22 cellular contexts compared by ENCODE assay signal in genomic region chr13:100382787-100383186, GRCh38.
DNase-seq lines count a peak whose midpoint lies in the region; ATAC-seq and TF ChIP-seq lines count a peak whose summit lies in the region.
"Had no signal": no experiment of that assay in that cellular context is flagged by ENCODE, and none has a peak within 500 bp of the region (broad histone marks: within the 10 kb centered on the region; RNA-seq: fewer than 3 reads in every experiment).

No MANE protein-coding gene starts in this region.

- peaks cover 8% of the 10 kb centered on the region for H3K4me1 ChIP-seq in fibroblast of lung (ENCODE audit: control insufficient read depth, extremely low read depth, insufficient read depth, low read length)

- no peak overlapping the region for H3K27ac ChIP-seq in fibroblast of lung (ENCODE audit: insufficient read depth, low read length)

- H3K9ac ChIP-seq in fibroblast of lung (ENCODE audit: insufficient read depth, low read length), result no peak overlapping the region

- H3K36me3 ChIP-seq in fibroblast of lung (ENCODE audit: control insufficient read depth, insufficient read depth, low read length), result no peaks in the 10 kb centered on the region
- H3K36me3 ChIP-seq: MG63 had no signal

- peak; percentile 20 for DNase-seq in SIG-M5 treated with dmso at 0.1 percent for 504 hours (lab: John Stamatoyannopoulos, UW; ENCODE audit: unreplicated experiment)
- no peak for DNase-seq in SIG-M5 (lab: John Stamatoyannopoulos, UW)
- peak; percentile 56 for DNase-seq in NB4 (ENCODE audit: low read depth)
- peak; percentile 63 to 65 for DNase-seq in fibroblast of lung (ENCODE audit: low read depth in 2 of 2)
- DNase-seq in stromal cell of bone marrow (ENCODE audit: low read depth), result peak; percentile 27
- no peak for DNase-seq in C1 segment of cervical spinal cord (lab: John Stamatoyannopoulos, UW)
- DNase-seq: 8988T; activated CD4-positive, CD25-positive, alpha-beta regulatory T cell treated with anti-CD3 and anti-CD28 coated beads, Interleukin-2, amount 50 U/mL, for 72 hours; activated effector memory CD4-positive, alpha-beta T cell treated with anti-CD3 and anti-CD28 coated beads, Interleukin-2, amount 50 U/mL, for 16 hours; cerebellar nuclear complex; effector memory CD4-positive, alpha-beta T cell; GF-D8; left cardiac atrium; MG63; midbrain; NCI-H1930; NCI-H510A; nephron progenitor cell; SHP77; stimulated activated CD4-positive, alpha-beta T cell treated with anti-CD3 and anti-CD28 coated beads, Interleukin-12 subunit alpha, Interleukin-12 subunit beta, amount 100 ng/mL, for 4 hours had no signal

- H3K27me3 ChIP-seq in fibroblast of lung (ENCODE audit: control insufficient read depth, insufficient read depth, low read length), result no peaks in the 10 kb centered on the region
- H3K27me3 ChIP-seq: MG63 had no signal

- H3K9me3 ChIP-seq in fibroblast of lung (ENCODE audit: control insufficient read depth, insufficient read depth, low read depth, low read length), result no peaks in the 10 kb centered on the region

- no peak for TF ChIP-seq CTCF in NB4 (IDR thresholded peaks at IDR 0.05; ENCODE audit: low read depth, low read length)
- no peak for TF ChIP-seq CTCF in fibroblast of lung (conservative IDR thresholded peaks at IDR 0.05 in 1 of 2, IDR thresholded peaks at IDR 0.05 in 1 of 2; ENCODE audit: low read depth in 1 of 2, low read length in 2 of 2)

- H3K4me3 ChIP-seq in NB4 (ENCODE audit: low read depth, low read length), result no peak overlapping the region
- no peak overlapping the region for H3K4me3 ChIP-seq in fibroblast of lung (replicated peaks in 1 of 4; ENCODE audit: control extremely low read depth in 1 of 4, insufficient read depth in 1 of 4, low read depth in 3 of 4, low read length in 4 of 4)
- H3K4me3 ChIP-seq: MG63 had no signal

- ATAC-seq in HG03135 (IDR thresholded peaks at IDR 0.05; ENCODE audit: unreplicated experiment) (no peak), GM19324 (IDR thresholded peaks at IDR 0.05; ENCODE audit: low FRiP score, unreplicated experiment) (no peak)
- ATAC-seq: left cardiac atrium had no signal

- H3K79me2 ChIP-seq in fibroblast of lung (ENCODE audit: control insufficient read depth, insufficient read depth, low read length), result no peaks in the 10 kb centered on the region

- H4K20me1 ChIP-seq in fibroblast of lung (ENCODE audit: control insufficient read depth, extremely low read depth, insufficient read depth, low read length), result no peaks in the 10 kb centered on the region

- H2AFZ ChIP-seq in fibroblast of lung (ENCODE audit: low read length), result no peak overlapping the region

- no peak for TF ChIP-seq POLR2A in NB4 (IDR thresholded peaks at IDR 0.05; ENCODE audit: extremely low read depth, insufficient read length)

- H3K4me2 ChIP-seq in fibroblast of lung (ENCODE audit: extremely low read depth, insufficient read depth, low read length), result no peak overlapping the region

Comparison
In these comparisons a context has a peak if more than half of its experiments do, and no peak if none do; other contexts are left out.
1. DNase-seq: peak in SIG-M5 treated with dmso at 0.1 percent for 504 hours (single experiment), NB4 (single experiment), fibroblast of lung (2 of 2) and stromal cell of bone marrow (single experiment); none in SIG-M5 (single experiment) and C1 segment of cervical spinal cord (0 of 14).